In the genomic region with DNA sequence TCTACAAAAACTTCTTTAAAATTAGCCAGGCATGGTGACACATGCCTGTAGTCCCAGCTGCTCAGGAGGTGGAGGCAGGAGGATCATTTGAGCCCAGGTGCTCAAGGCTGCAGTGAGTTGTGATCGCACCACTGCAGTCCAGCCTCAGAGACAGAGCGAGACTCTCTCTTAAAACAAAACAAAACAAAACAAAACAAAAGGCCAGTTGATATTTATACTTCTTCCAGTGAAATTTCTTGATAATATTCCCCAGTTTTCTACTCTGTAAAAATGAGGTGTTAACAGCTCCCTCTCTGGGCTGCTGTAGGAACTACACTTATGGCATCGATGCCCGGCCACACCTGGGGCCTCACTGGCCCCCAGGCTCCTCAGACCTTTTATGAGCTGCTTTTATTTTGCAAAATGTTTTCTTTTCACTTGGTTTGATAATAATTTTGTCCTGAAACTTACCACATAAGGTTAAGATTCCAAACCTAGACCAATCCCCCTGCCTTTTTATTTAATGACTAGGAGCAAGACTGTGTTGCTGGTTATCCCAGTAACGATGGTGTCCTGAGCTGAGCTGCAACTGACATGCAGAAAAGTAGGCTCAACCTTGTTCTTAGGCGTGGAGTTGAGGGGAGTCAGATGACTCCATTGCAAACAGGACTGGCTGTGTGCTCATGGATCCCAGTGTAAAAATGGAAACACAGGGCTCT, we compare ENCODE assay signal across 8 cellular contexts. TPM values are rescaled to one million over a fixed set of nuclear protein-coding genes. Genes with fewer than 3 reads are reported as not detected.
DNase-seq lines count a peak whose midpoint lies in the region; ATAC-seq and TF ChIP-seq lines count a peak whose summit lies in the region.

No MANE protein-coding gene starts in this region.

- H3K4me3 ChIP-seq in cardiac fibroblast (replicated peaks in 1 of 2; ENCODE audit: low read depth in 2 of 2, low read length in 2 of 2) (no peak overlapping the region), liver (ENCODE audit: low read depth in 1 of 3, low read length in 3 of 3) (no peak overlapping the region)

- ATAC-seq in GM18858 (IDR thresholded peaks at IDR 0.05; ENCODE audit: unreplicated experiment) (no peak), GM18873 (IDR thresholded peaks at IDR 0.05; ENCODE audit: low FRiP score, unreplicated experiment) (no peak)

- H3K9ac ChIP-seq in liver (ENCODE audit: low read depth in 1 of 2, low read length in 2 of 2): no peak overlapping the region

- H3K4me1 ChIP-seq in liver (ENCODE audit: control insufficient read depth in 4 of 4, insufficient read depth in 4 of 4, low read length in 3 of 4): peaks cover 2 to 7% (median 4%) of the 10 kb centered on the region in 4 donors

- H3K36me3 ChIP-seq in liver (ENCODE audit: control insufficient read depth in 4 of 4, insufficient read depth in 3 of 4, low read depth in 1 of 4, low read length in 3 of 4): peaks cover 0 to 26% (median 9%) of the 10 kb centered on the region in 4 donors

- TF ChIP-seq RAD21 in liver (IDR thresholded peaks at IDR 0.05): peak in 1 of 2 donors; percentile 72

- DNase-seq in HCEC 1CT (peak; percentile 15), T-helper 1 cell (peak in 3 of 5 donors; percentile 18 to 41 (median 19)), cardiac fibroblast (ENCODE audit: low read depth in 2 of 2) (peak; percentile 59 to 60), superior temporal gyrus (ENCODE audit: extremely low spot score) (peak; percentile 86)

- peak overlapping the region; percentile 2; the same call in 1 of the 2 replicates for H3K27ac ChIP-seq in C4-2B
- H3K27ac ChIP-seq in liver (ENCODE audit: low read depth in 1 of 2, low read length in 2 of 2): no peak overlapping the region

- 56% methylated on average over 6 of the region's 6 CpGs for WGBS in liver

- no peaks in the 10 kb centered on the region for H3K27me3 ChIP-seq in liver (ENCODE audit: control insufficient read depth in 4 of 4, insufficient read depth in 4 of 4, low read length in 3 of 4)

- H3K9me3 ChIP-seq in liver (ENCODE audit: control insufficient read depth in 4 of 4, low read length in 3 of 4): no peaks in the 10 kb centered on the region

- TF ChIP-seq CTCF in C4-2B (conservative IDR thresholded peaks at IDR 0.05): peak; percentile 87
- peak; percentile 81 for TF ChIP-seq CTCF in cardiac fibroblast (IDR thresholded peaks at IDR 0.05; ENCODE audit: low read depth, low read length)
- peak; percentile 71 for TF ChIP-seq CTCF in liver (IDR thresholded peaks at IDR 0.05; ENCODE audit: low read depth, low read length, missing input control)

TF ChIP-seq in liver, 16 proteins besides CTCF, POLR2A, EP300 and RAD21:
- no peak for TF ChIP-seq ZBTB33 (IDR thresholded peaks at IDR 0.05)
TF ChIP-seq in liver: peak in this region for 0.

RNA-seq across cellular contexts. Expression of gene MAPK8IP3, which starts 17.6 kb away (rescaled TPM):
- 10 to 100 TPM; 10.1 to 43.0 TPM for total RNA-seq in liver
- 1 to 10 TPM; 4.1 to 8.5 TPM for polyA plus RNA-seq in liver

RNA-seq across cellular contexts. Expression of gene JPT2, which starts 45.5 kb away (rescaled TPM):
- total RNA-seq in liver: 10 to 100 TPM; 31.0 to 32.6 TPM
- 10 to 100 TPM in 1 of 2 donors, 1 to 10 TPM in 1; 7.4 to 25.8 TPM for polyA plus RNA-seq in liver

RNA-seq across cellular contexts. Expression of gene NME3, which starts 47.7 kb away (rescaled TPM):
- 10 to 100 TPM; 10.4 to 12.8 TPM for total RNA-seq in liver
- polyA plus RNA-seq in liver: 10 to 100 TPM; 26.0 to 38.0 TPM

RNA-seq across cellular contexts. Expression of gene EME2, which starts 49.0 kb away (rescaled TPM):
- total RNA-seq in liver: 1 to 10 TPM; 4.2 to 9.0 TPM
- 1 to 10 TPM; 1.4 to 1.8 TPM for polyA plus RNA-seq in liver

RNA-seq across cellular contexts. Expression of gene MRPS34, which starts 49.3 kb away (rescaled TPM):
- 10 to 100 TPM; 42.4 to 46.7 TPM for total RNA-seq in liver
- polyA plus RNA-seq in liver: 100 to 1,000 TPM in 1 of 2 donors, 10 to 100 TPM in 1; 70.7 to 100 TPM

Comparison
In these comparisons a context has a peak if more than half of its experiments do, and no peak if none do; other contexts are left out.
1. DNase-seq: peak in every context shown above with its lines; median percentile 86 in superior temporal gyrus; 60 in cardiac fibroblast; 19 in T-helper 1 cell; 15 in HCEC 1CT.